ENCODE assay signal across 13 cellular contexts in genomic region chr12:121003650-121004049, GRCh38. TPM values are rescaled to one million over a fixed set of nuclear protein-coding genes. Genes with fewer than 3 reads are reported as not detected.
A peak's percentile ranks its signal among the peaks of the same experiment; 100 is the strongest.
DNase-seq lines count a peak whose midpoint lies in the region; TF ChIP-seq lines count a peak whose summit lies in the region.
"Had no signal": no experiment of that assay in that cellular context is flagged by ENCODE, and none has a peak within 500 bp of the region (broad histone marks: within the 10 kb centered on the region; RNA-seq: fewer than 3 reads in every experiment).

No MANE protein-coding gene starts in this region.

- DNase-seq in DMS 273 (lab: John Stamatoyannopoulos, UW; ENCODE audit: unreplicated experiment), result peak; percentile 12
- DNase-seq in DMS 273 treated with DMSO at 0.1 percent for 48 hours (lab: John Stamatoyannopoulos, UW), result no peak
- DNase-seq in epithelial cell of proximal tubule (ENCODE audit: low read depth), result no peak
- peak; percentile 61 for DNase-seq in stomach
- no peak for DNase-seq in HuH-7.5 (ENCODE audit: low spot score)
- no peak for DNase-seq in substantia nigra (lab: John Stamatoyannopoulos, UW)
- DNase-seq in DMS79 treated with DMSO at 0.1 percent for 48 hours (lab: John Stamatoyannopoulos, UW), result no peak
- DNase-seq: 8988T; activated T-cell treated with anti-CD3 and anti-CD28 coated beads, Interleukin-2, amount 50 U/mL, for 24 hours; NCI-H2029 treated with DMSO at 0.1 percent for 48 hours had no signal

- H3F3A ChIP-seq in OCI-LY1 (ENCODE audit: insufficient read depth, low read length), result no peaks in the 10 kb centered on the region

- H3K27ac ChIP-seq in OCI-LY1 (ENCODE audit: low read depth, low read length, poor library complexity, severe bottlenecking) (no peak overlapping the region), stomach (peak overlapping the region in 4 of 5 donors; percentile 39 to 66 (median 54)), substantia nigra (ENCODE audit: low read depth, low read length, poor library complexity, severe bottlenecking) (no peak overlapping the region)

- H2AFZ ChIP-seq in OCI-LY1 (ENCODE audit: low read length), result no peak overlapping the region

- H3K9me2 ChIP-seq in OCI-LY1 (ENCODE audit: low read depth, low read length), result no peaks in the 10 kb centered on the region

- TF ChIP-seq CTCF in OCI-LY1 (IDR thresholded peaks at IDR 0.05; ENCODE audit: low read length) (peak; percentile 26), epithelial cell of proximal tubule (conservative IDR thresholded peaks at IDR 0.05; ENCODE audit: low read depth, low read length) (peak; percentile 50), stomach (IDR thresholded peaks at IDR 0.05) (peak in 2 of 7 experiments; percentile 33 to 38)

- no peaks in the 10 kb centered on the region for H3K79me2 ChIP-seq in OCI-LY1 (ENCODE audit: insufficient read depth, low read length)

- H3K9me3 ChIP-seq in OCI-LY1 (ENCODE audit: low read length) (no peaks in the 10 kb centered on the region), stomach (no peaks in the 10 kb centered on the region)

- H3K36me3 ChIP-seq in OCI-LY1 (ENCODE audit: insufficient read depth, low read length) (peaks cover 32% of the 10 kb centered on the region; the same call in 1 of the 2 replicates), stomach (peaks cover 12 to 80% (median 75%) of the 10 kb centered on the region in 4 donors)

- TF ChIP-seq EP300 in stomach (IDR thresholded peaks at IDR 0.05), result no peak

- no peak overlapping the region for H3K9ac ChIP-seq in OCI-LY1 (ENCODE audit: low read length)

- 34 to 59% (median 55%) methylated on average over 4 of the region's 4 CpGs for WGBS in stomach, 5 donors

- H3K4me2 ChIP-seq in OCI-LY1 (ENCODE audit: low read length), result no peak overlapping the region

- H3K27me3 ChIP-seq in OCI-LY1 (ENCODE audit: insufficient read depth, low read length) (no peaks in the 10 kb centered on the region), stomach (no peaks in the 10 kb centered on the region)

- H3K4me1 ChIP-seq in OCI-LY1 (ENCODE audit: insufficient read depth, low read length, severe bottlenecking), result no peaks in the 10 kb centered on the region
- peaks cover 28 to 50% (median 46%) of the 10 kb centered on the region in 4 donors for H3K4me1 ChIP-seq in stomach

- intact Hi-C loops in stomach (cut with DNase I; ENCODE audit: low total_unique reads), result no loop called here

- no peak overlapping the region for H3K4me3 ChIP-seq in OCI-LY1 (ENCODE audit: low read depth, low read length, poor library complexity, severe bottlenecking)
- H3K4me3 ChIP-seq in epithelial cell of proximal tubule (ENCODE audit: low read depth, low read length), result no peak overlapping the region
- H3K4me3 ChIP-seq in stomach, result no peak overlapping the region

- TF ChIP-seq POLR2A in stomach (IDR thresholded peaks at IDR 0.05), result no peak

- H4K20me1 ChIP-seq in OCI-LY1 (ENCODE audit: insufficient read depth, low read length), result no peaks in the 10 kb centered on the region

RNA-seq across cellular contexts. Expression of gene C12orf43, which starts 12.6 kb away (rescaled TPM):
- total RNA-seq in epithelial cell of proximal tubule (20.6 and 22.9 TPM in 2 replicates), stomach (10 to 100 TPM in 3 of 5 donors, 1 to 10 TPM in 2; 5.5 to 42.4 (median 17.4) TPM)
- polyA plus RNA-seq in stomach, result 10 to 100 TPM in 1 of 3 donors, 1 to 10 TPM in 2; 8.1 to 18.3 (median 8.5) TPM

RNA-seq across cellular contexts. Expression of gene HNF1A, which starts 25.3 kb away (rescaled TPM):
- 0.17 and 0.36 TPM in 2 replicates for total RNA-seq in epithelial cell of proximal tubule
- 10 to 100 TPM in 2 of 5 donors, 1 to 10 TPM in 2, under 1 TPM in 1; 0.89 to 14.5 (median 7.0) TPM for total RNA-seq in stomach
- polyA plus RNA-seq in stomach, result 1 to 10 TPM; 4.4 to 8.2 (median 4.8) TPM
- total RNA-seq: mesenteric fat pad, skeletal muscle tissue had no signal

RNA-seq across cellular contexts. Expression of gene OASL, which starts 35.4 kb away (rescaled TPM):
- total RNA-seq in epithelial cell of proximal tubule (0.12 and 0.29 TPM in 2 replicates), stomach (10 to 100 TPM in 3 of 5 donors, not detected in 2; 19.3 to 35.0 (median 24.8) TPM)
- 10 to 100 TPM in 1 of 3 donors, 1 to 10 TPM in 2; 2.1 to 54.7 (median 4.5) TPM for polyA plus RNA-seq in stomach
- total RNA-seq: skeletal muscle tissue had no signal

Comparison
In these comparisons a context has a peak if more than half of its experiments do, and no peak if none do; other contexts are left out.
1. DNase-seq: peak in DMS 273 (single experiment) and stomach (single experiment); none in DMS 273 treated with DMSO at 0.1 percent for 48 hours (single experiment), epithelial cell of proximal tubule (single experiment), HuH-7.5 (single experiment), substantia nigra (0 of 49) and DMS79 treated with DMSO at 0.1 percent for 48 hours (single experiment).
2. H3K27ac ChIP-seq: peak in stomach (4 of 5); none in OCI-LY1 (single experiment) and substantia nigra (single experiment).